In the genomic region with DNA sequence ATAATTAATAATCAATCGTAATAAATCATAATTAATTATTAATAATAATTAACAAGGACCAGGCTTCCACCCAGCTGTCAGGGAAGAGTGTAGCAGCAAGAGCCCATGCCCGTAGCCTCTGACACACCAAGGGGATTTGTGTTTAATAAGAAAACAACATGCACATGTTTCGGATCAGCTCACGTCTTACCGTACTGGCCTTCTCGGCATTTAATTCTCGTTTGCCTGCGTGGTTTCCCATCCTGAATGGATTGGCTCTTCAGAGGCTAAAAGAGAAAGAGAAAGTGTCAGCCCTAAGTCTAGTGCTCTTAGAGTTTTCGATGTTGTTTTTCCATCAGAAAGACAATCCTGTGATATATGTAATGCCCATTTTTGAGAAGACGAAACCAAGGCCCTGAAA, we compare ENCODE assay signal across 15 cellular contexts. TPM values are rescaled to one million over a fixed set of nuclear protein-coding genes. Genes with fewer than 3 reads are reported as not detected.
DNase-seq lines count a peak whose midpoint lies in the region; ATAC-seq, FAIRE-seq and TF ChIP-seq lines count a peak whose summit lies in the region.
"Had no signal": no experiment of that assay in that cellular context is flagged by ENCODE, and none has a peak within 500 bp of the region (broad histone marks: within the 10 kb centered on the region; RNA-seq: fewer than 3 reads in every experiment).

No MANE protein-coding gene starts in this region.

- in situ Hi-C loops in GM12878 (cut with MboI): loop anchor here (25.0 kb wide), 1 partner anchor 1893 kb away; the partner anchor contains the start of genes PTGR3 and TSHZ1

- no TSS peak for BruUV-seq in GM12878 (replicated peaks; lab: Mats Ljungman, UMichigan)

- peaks cover 2% of the 10 kb centered on the region; the same call in 1 of the 2 replicates for H4K20me1 ChIP-seq in GM12878 (ENCODE audit: control insufficient read depth, insufficient read depth)

- POLR2A ChIA-PET in CD8-positive, alpha-beta memory T cell (lab: Charles Lee): interaction anchor here (0.7 to 1.1 kb wide), 5 partner anchors 22 to 43 kb away, joined by 3 to 4 read pairs (median 3); no protein-coding TSS in a partner anchor
- POLR2A ChIA-PET in GM12878 (lab: Charles Lee): interaction anchor here (0.8 to 2.9 kb wide), 6 partner anchors 9 to 48 kb away, joined by 3 to 22 read pairs (median 3); no protein-coding TSS in a partner anchor

- peaks cover 56% of the 10 kb centered on the region for H3K79me2 ChIP-seq in GM12878 (ENCODE audit: control insufficient read depth, insufficient read depth, low read length)

- CTCF ChIA-PET in CD8-positive, alpha-beta memory T cell (lab: Charles Lee): interaction anchor here (1.1 to 8.3 kb wide), 5 partner anchors 11 to 42 kb away, joined by 3 to 56 read pairs (median 4); no protein-coding TSS in a partner anchor
- CTCF ChIA-PET in GM12878 (lab: Yijun Ruan, JAX): interaction anchor here (0.8 to 6.1 kb wide), 4 partner anchors 19 to 104 kb away, joined by 3 to 49 read pairs (median 4); no protein-coding TSS in a partner anchor

- H3K27me3 Mint-ChIP-seq in CD8-positive, alpha-beta memory T cell: no peaks in the 10 kb centered on the region
- no peaks in the 10 kb centered on the region for H3K27me3 Mint-ChIP-seq in osteocyte (ENCODE audit: unreplicated experiment)

- H3K9me3 Mint-ChIP-seq in CD8-positive, alpha-beta memory T cell: peaks cover 0 to 2% (median 0%) of the 10 kb centered on the region in 5 donors
- H3K9me3 Mint-ChIP-seq in osteocyte (ENCODE audit: unreplicated experiment): no peaks in the 10 kb centered on the region

- H3K4me3 ChIP-seq in CD8-positive, alpha-beta memory T cell (ENCODE audit: low read length): peak overlapping the region; percentile 6
- H3K4me3 ChIP-seq in GM12878: 0 out of 2 replicates have a peak overlapping the region, but pooled peaks have one; percentile 16
- H3K4me3 ChIP-seq: ovary had no signal

- H3K27ac Mint-ChIP-seq in CD8-positive, alpha-beta memory T cell: peak overlapping the region; percentile 82 to 98 (median 96)
- H3K27ac Mint-ChIP-seq in osteocyte (ENCODE audit: unreplicated experiment): peak overlapping the region; percentile 99

- no peak for TF ChIP-seq POLR2A in GM12878 (IDR thresholded peaks at IDR 0.05; ENCODE audit: low read depth, low read length)

- SMC1A ChIA-PET in GM12878 (lab: Charles Lee; ENCODE audit: uncharacterized antibody, unreplicated experiment): interaction anchor here (0.6 to 6.4 kb wide), 6 partner anchors 18 to 302 kb away, joined by 3 to 38 read pairs (median 6); no protein-coding TSS in a partner anchor

- H3K36me3 Mint-ChIP-seq in CD8-positive, alpha-beta memory T cell: peaks cover 8 to 52% (median 23%) of the 10 kb centered on the region in 3 donors
- H3K36me3 Mint-ChIP-seq in osteocyte (ENCODE audit: unreplicated experiment): peaks cover 3% of the 10 kb centered on the region

- H3K36me3 ChIP-seq in CD8-positive, alpha-beta memory T cell (ENCODE audit: insufficient read depth, low read length): peaks cover 17% of the 10 kb centered on the region
- no peaks in the 10 kb centered on the region for H3K36me3 ChIP-seq in KOPT-K1 (ENCODE audit: insufficient read depth, low read length)
- H3K36me3 ChIP-seq in GM12878 (ENCODE audit: control insufficient read depth in 2 of 2, insufficient read depth in 2 of 2, low read length in 1 of 2): peaks cover 4 to 8% of the 10 kb centered on the region in 2 experiments
- H3K36me3 ChIP-seq: ovary had no signal

- ATAC-seq in GM12878 (no peak), GM21576 (IDR thresholded peaks at IDR 0.05; ENCODE audit: unreplicated experiment) (no peak)
- ATAC-seq: foreskin keratinocyte, HCT116, PC-3 had no signal

- peak overlapping the region; percentile 41; the same call in 1 of the 2 replicates for H3K4me2 ChIP-seq in GM12878 (ENCODE audit: control insufficient read depth, insufficient read depth)
- H3K4me2 ChIP-seq: KMS-11 had no signal

- no peak overlapping the region for H2AFZ ChIP-seq in GM12878 (ENCODE audit: control insufficient read depth, low read depth, low read length)

- TF ChIP-seq CTCF in GM12878 (IDR thresholded peaks at IDR 0.05 in 2 of 3, conservative IDR thresholded peaks at IDR 0.05 in 1 of 3; ENCODE audit: control insufficient read depth in 2 of 3, extremely low read depth in 1 of 3, insufficient read depth in 1 of 3, low read depth in 3 of 3, low read length in 3 of 3): no peak
- TF ChIP-seq CTCF in osteocyte (IDR thresholded peaks at IDR 0.05): no peak

- TF ChIP-seq EP300 in GM12878 (IDR thresholded peaks at IDR 0.05; ENCODE audit: borderline replicate concordance in 1 of 2, control insufficient read depth in 1 of 2, low read depth in 2 of 2, low read length in 2 of 2): no peak

- H3K4me1 Mint-ChIP-seq in CD8-positive, alpha-beta memory T cell: peaks cover 97 to 100% (median 100%) of the 10 kb centered on the region in 3 donors
- H3K4me1 Mint-ChIP-seq in osteocyte (ENCODE audit: unreplicated experiment): peaks cover 95% of the 10 kb centered on the region

- no peak overlapping the region for H3K27ac ChIP-seq in CD8-positive, alpha-beta memory T cell (ENCODE audit: low read depth, low read length)
- H3K27ac ChIP-seq in KOPT-K1 (ENCODE audit: low read depth, low read length, poor library complexity, severe bottlenecking) (peak overlapping the region; percentile 93), GM12878 (ENCODE audit: control insufficient read depth, insufficient read depth) (peak overlapping the region; percentile 71; the same call in 1 of the 2 replicates)
- H3K27ac ChIP-seq: foreskin keratinocyte, KMS-11 had no signal

- no peaks in the 10 kb centered on the region for H3K9me3 ChIP-seq in CD8-positive, alpha-beta memory T cell (ENCODE audit: low read length)
- H3K9me3 ChIP-seq in KOPT-K1 (ENCODE audit: insufficient read depth, low read length, poor library complexity, severe bottlenecking): no peaks in the 10 kb centered on the region
- H3K9me3 ChIP-seq in GM12878 (replicated peaks; ENCODE audit: control insufficient read depth, insufficient read depth, low read length): no peaks in the 10 kb centered on the region; the same call in 1 of the 3 replicates
- H3K9me3 ChIP-seq: ovary had no signal

- RAD21 ChIA-PET in GM12878 (lab: Charles Lee; ENCODE audit: unreplicated experiment): interaction anchor here (1.0 to 6.0 kb wide), 3 partner anchors 19 to 25 kb away, joined by 4 to 73 read pairs (median 8); partner anchors contain the start of gene MBP

- intact Hi-C loops in GM12878 (cut with micrococcal nuclease; ENCODE audit: unreplicated experiment): no loop called here

- no peak for FAIRE-seq in GM12878 (lab: Jason Lieb, UNC)

- no peak overlapping the region for H3K9ac ChIP-seq in GM12878 (ENCODE audit: control insufficient read depth, insufficient read depth, low read length)
- H3K9ac ChIP-seq: KMS-11 had no signal

- WGBS in GM12878 (ENCODE audit: insufficient coverage, insufficient replicate concordance, low lambda C conversion rate, missing lambda C conversion rate): 91% methylated on average over 10 of the region's 10 CpGs

- no peak for DNase-seq in CD8-positive, alpha-beta memory T cell
- DNase-seq in GM12878 (ENCODE audit: low read depth, low spot score) (no peak), osteocyte (ENCODE audit: extremely low spot score, unreplicated experiment) (peak; percentile 25), NCI-H1694 treated with DMSO at 0.1 percent for 48 hours (lab: John Stamatoyannopoulos, UW) (no peak), NCI-H146 treated with DMSO at 0.1 percent for 48 hours (lab: John Stamatoyannopoulos, UW; ENCODE audit: unreplicated experiment) (no peak)
- DNase-seq: DMS53; foreskin keratinocyte; NCI-H2171 treated with DMSO at 0.1 percent for 48 hours; ovary; PC-3; stimulated activated CD4-positive, alpha-beta T cell treated with anti-CD3 and anti-CD28 coated beads, Interleukin-2, amount 100 ng/mL, for 24 hours had no signal

- peaks cover 91% of the 10 kb centered on the region for H3K4me1 ChIP-seq in CD8-positive, alpha-beta memory T cell (ENCODE audit: insufficient read depth, low read length)
- H3K4me1 ChIP-seq in GM12878 (ENCODE audit: control insufficient read depth, insufficient read depth, low read length): peaks cover 73% of the 10 kb centered on the region

- peak overlapping the region; percentile 73 to 84 (median 79) for H3K4me3 Mint-ChIP-seq in CD8-positive, alpha-beta memory T cell
- peak overlapping the region; percentile 48 for H3K4me3 Mint-ChIP-seq in osteocyte (ENCODE audit: unreplicated experiment)

- TF ChIP-seq RAD21 in GM12878 (IDR thresholded peaks at IDR 0.05; ENCODE audit: insufficient read depth, low read depth, low read length): no peak

- no peaks in the 10 kb centered on the region for H3K27me3 ChIP-seq in CD8-positive, alpha-beta memory T cell (ENCODE audit: insufficient read depth, low read length, poor library complexity, severe bottlenecking)
- H3K27me3 ChIP-seq in GM12878 (replicated peaks in 1 of 2; ENCODE audit: control insufficient read depth in 2 of 2, insufficient read depth in 2 of 2, low read length in 1 of 2): no peaks in the 10 kb centered on the region
- H3K27me3 ChIP-seq: foreskin keratinocyte, ovary had no signal

TF ChIP-seq in GM12878, 131 proteins besides CTCF, POLR2A, EP300 and RAD21 (continues in another document):
- TF ChIP-seq EZH2 (IDR thresholded peaks at IDR 0.05; ENCODE audit: borderline replicate concordance, control insufficient read depth, low read depth, low read length): no peak

RNA-seq across cellular contexts. Expression of gene MBP, which starts 27.6 kb away (rescaled TPM):
- total RNA-seq in CD8-positive, alpha-beta memory T cell: 10 to 100 TPM; 59.5 to 60.0 TPM
- 196 TPM for polyA plus RNA-seq in CD8-positive, alpha-beta memory T cell
- 143 and 147 TPM in 2 replicates for total RNA-seq in GM12878 (2013; cell fraction: nucleolus; rRNA removed)
- total RNA-seq in GM12878 (2014; rRNA removed) (41.1 and 43.2 TPM in 2 replicates), GM12878 (2014; rRNA removed; fragmentation: Illumina TruSeq; extraction: Trizol) (33.5 and 34.6 TPM in 2 replicates), GM12878 (2021) (52.5 and 55.8 TPM in 2 replicates), osteocyte (13.8 and 18.6 TPM in 2 replicates)
- 19.6 TPM for polyA plus RNA-seq in GM12878 (2011; ENCODE audit: low read depth)
- polyA plus RNA-seq in GM12878 (2011; rRNA removed) (67.8 and 75.9 TPM in 2 replicates), GM12878 (2014; fragmentation: Illumina TruSeq; extraction: Trizol) (38.6 and 41.9 TPM in 2 replicates), GM12878 (2014; fragmentation: Nextera tagmentation; extraction: Ambion mirVana) (10 to 100 TPM; 12.2 to 13.3 TPM), GM12878 (2014; rRNA removed) (34.0 and 35.0 TPM in 2 replicates), GM12878 (2016; fragmentation: Nextera tagmentation; extraction: Ambion mirVana) (10 to 100 TPM; 42.2 to 42.4 TPM)
- 43.5 and 56.5 TPM in 2 replicates for polyA plus RNA-seq in GM12878 (2011; cell fraction: cytosol; rRNA removed)
- 42.3 and 48.6 TPM in 2 replicates for polyA plus RNA-seq in GM12878 (2011; cell fraction: nucleus; rRNA removed)
- polyA plus RNA-seq in GM12878 (2012): 22.9 and 32.1 TPM in 2 replicates
- 65.0 and 79.1 TPM in 2 replicates for polyA minus RNA-seq in GM12878 (2011; rRNA and poly(A)+ RNA removed)
- polyA minus RNA-seq in GM12878 (2011; cell fraction: cytosol; rRNA and poly(A)+ RNA removed): 29.4 and 33.1 TPM in 2 replicates
- 36.0 and 54.1 TPM in 2 replicates for polyA minus RNA-seq in GM12878 (2011; cell fraction: nucleus; rRNA and poly(A)+ RNA removed)
